Comparison of ENCODE assay signal across 9 cellular contexts in genomic region chr7:542935-543789, GRCh38. TPM values are rescaled to one million over a fixed set of nuclear protein-coding genes. Genes with fewer than 3 reads are reported as not detected.
DNase-seq lines count a peak whose midpoint lies in the region; ATAC-seq, FAIRE-seq and TF ChIP-seq lines count a peak whose summit lies in the region.
"Had no signal": no experiment of that assay in that cellular context is flagged by ENCODE, and none has a peak within 500 bp of the region (broad histone marks: within the 10 kb centered on the region; RNA-seq: fewer than 3 reads in every experiment).

No MANE protein-coding gene starts in this region.

- H3K27me3 Mint-ChIP-seq in immature natural killer cell (ENCODE audit: low read depth in 3 of 3), result peaks cover 0 to 1% (median 0%) of the 10 kb centered on the region in 3 donors
- peaks cover 12% of the 10 kb centered on the region for H3K27me3 Mint-ChIP-seq in GM23338 (ENCODE audit: insufficient read depth, low read depth, poor library complexity)

- H3K18ac ChIP-seq in mesenchymal stem cell (ENCODE audit: low read depth in 1 of 2, low read length in 2 of 2), result peak overlapping the region; percentile 77 to 86

- ATAC-seq in GM18867 (IDR thresholded peaks at IDR 0.05; ENCODE audit: unreplicated experiment) (no peak), GM23338 (no peak)

- H2BK12ac ChIP-seq in mesenchymal stem cell (ENCODE audit: low read length in 2 of 2), result peak overlapping the region; percentile 52 to 92

- no peak for FAIRE-seq in bronchial epithelial cell (lab: Jason Lieb, UNC)

- H3K23ac ChIP-seq in mesenchymal stem cell (ENCODE audit: low read length in 2 of 2), result no peak overlapping the region

- H3K4me1 ChIP-seq in mesenchymal stem cell (ENCODE audit: control insufficient read depth, insufficient read depth, low read depth, low read length), result peaks cover 41% of the 10 kb centered on the region
- H3K4me1 ChIP-seq in GM23338 (ENCODE audit: insufficient read depth), result 0 out of 2 replicates have a peak, but pooled peaks cover 3% of the 10 kb centered on the region

- H3K27ac Mint-ChIP-seq in immature natural killer cell (peak overlapping the region in 1 of 6 donors; percentile 49), GM23338 (no peak overlapping the region; the same call in 1 of the 2 replicates)

- no peaks in the 10 kb centered on the region for H3K79me2 ChIP-seq in GM23338 (replicated peaks; ENCODE audit: insufficient read depth)

- H3F3A ChIP-seq in GM23338 (replicated peaks; ENCODE audit: low read depth), result no peaks in the 10 kb centered on the region

- H4K91ac ChIP-seq in mesenchymal stem cell (ENCODE audit: low read length), result peak overlapping the region; percentile 80

- H3K79me1 ChIP-seq in mesenchymal stem cell (replicated peaks; ENCODE audit: low read length, poor library complexity, severe bottlenecking), result no peaks in the 10 kb centered on the region

- no peak overlapping the region for H3K4me3 Mint-ChIP-seq in immature natural killer cell
- no peak overlapping the region for H3K4me3 Mint-ChIP-seq in GM23338
- H3K4me3 Mint-ChIP-seq: endodermal cell had no signal

- H3K27me3 ChIP-seq in bronchial epithelial cell (ENCODE audit: control insufficient read depth, insufficient read depth, low read length) (no peaks in the 10 kb centered on the region), mesenchymal stem cell (ENCODE audit: control insufficient read depth in 1 of 2, insufficient read depth in 1 of 2, low read length in 2 of 2) (no peaks in the 10 kb centered on the region), GM23338 (ENCODE audit: insufficient read depth) (no peaks in the 10 kb centered on the region)

- peak overlapping the region; percentile 60 for H3K9ac ChIP-seq in mesenchymal stem cell (ENCODE audit: low read length)

- peak overlapping the region; percentile 80 for H3K27ac ChIP-seq in mesenchymal stem cell (ENCODE audit: low read length, poor library complexity, severe bottlenecking)
- no peak overlapping the region for H3K27ac ChIP-seq in GM23338 (ENCODE audit: low read depth)

- DNase-seq in AG09309 (ENCODE audit: low read depth) (peak; percentile 79), HK-2 (ENCODE audit: unreplicated experiment) (peak; percentile 95), bronchial epithelial cell (ENCODE audit: low read depth) (peak; percentile 64), mesenchymal stem cell (peak; percentile 97), NCI-H524 treated with DMSO at 0.1 percent for 48 hours (lab: John Stamatoyannopoulos, UW) (no peak), immature natural killer cell (no peak), GM23338 (ENCODE audit: low spot score) (no peak)
- DNase-seq: endodermal cell had no signal

- H4K20me1 ChIP-seq in GM23338 (replicated peaks; ENCODE audit: insufficient read depth), result no peaks in the 10 kb centered on the region

- no peak overlapping the region for H2AK5ac ChIP-seq in mesenchymal stem cell (ENCODE audit: low read length, severe bottlenecking)

- H3K4me1 Mint-ChIP-seq in immature natural killer cell, result peaks cover 0 to 1% of the 10 kb centered on the region in 2 donors
- H3K4me1 Mint-ChIP-seq in GM23338, result peaks cover 4% of the 10 kb centered on the region

- H3K4me2 ChIP-seq in mesenchymal stem cell (ENCODE audit: low read length, poor library complexity, severe bottlenecking) (no peak overlapping the region), GM23338 (no peak overlapping the region)

- H2BK5ac ChIP-seq in mesenchymal stem cell (ENCODE audit: low read depth, low read length, poor library complexity, severe bottlenecking), result peak overlapping the region; percentile 76

- no peak overlapping the region for H3K14ac ChIP-seq in mesenchymal stem cell (ENCODE audit: low read length in 2 of 2)

- peak overlapping the region; percentile 96 for H4K8ac ChIP-seq in mesenchymal stem cell (ENCODE audit: low read length)

- H3K4ac ChIP-seq in mesenchymal stem cell (ENCODE audit: low read depth in 1 of 2, low read length in 2 of 2), result peak overlapping the region; percentile 29 to 63

- WGBS in mesenchymal stem cell, result 10% methylated on average over 28 of the region's 29 CpGs

- H3K4me3 ChIP-seq in AG09309 (ENCODE audit: control insufficient read depth, low read depth, low read length) (no peak overlapping the region), bronchial epithelial cell (ENCODE audit: low read depth, low read length) (no peak overlapping the region), mesenchymal stem cell (ENCODE audit: insufficient read depth in 1 of 2, low read depth in 1 of 2, low read length in 2 of 2) (peak overlapping the region in 1 of 2 experiments; percentile 26), GM23338 (no peak overlapping the region)

- H2AFZ ChIP-seq in mesenchymal stem cell (ENCODE audit: low read depth, low read length) (no peak overlapping the region), GM23338 (no peak overlapping the region)

- H3K9me3 Mint-ChIP-seq in immature natural killer cell, result peaks cover 0 to 2% (median 0%) of the 10 kb centered on the region in 6 donors
- peaks cover 4% of the 10 kb centered on the region; the same call in 1 of the 3 replicates for H3K9me3 Mint-ChIP-seq in GM23338
- H3K9me3 Mint-ChIP-seq: endodermal cell had no signal

- H3K36me3 ChIP-seq in bronchial epithelial cell (ENCODE audit: control insufficient read depth, insufficient read depth, low read length) (no peaks in the 10 kb centered on the region), mesenchymal stem cell (ENCODE audit: control insufficient read depth in 1 of 2, insufficient read depth in 2 of 2, low read depth in 1 of 2, low read length in 2 of 2) (peaks cover 0 to 3% of the 10 kb centered on the region in 2 experiments), GM23338 (ENCODE audit: insufficient read depth) (no peaks in the 10 kb centered on the region)

- H2BK15ac ChIP-seq in mesenchymal stem cell (ENCODE audit: low read depth, poor library complexity, severe bottlenecking), result peak overlapping the region; percentile 90

- H3K9me2 ChIP-seq in GM23338 (ENCODE audit: insufficient read depth), result no peaks in the 10 kb centered on the region

- no peak for TF ChIP-seq CTCF in AG09309 (IDR thresholded peaks at IDR 0.05; ENCODE audit: control insufficient read depth, insufficient read depth, low read depth, low read length, missing control alignments)
- TF ChIP-seq CTCF in bronchial epithelial cell (IDR thresholded peaks at IDR 0.05; ENCODE audit: insufficient read depth, low read length, severe bottlenecking), result no peak
- no peak for TF ChIP-seq CTCF in GM23338 (conservative IDR thresholded peaks at IDR 0.05; ENCODE audit: low read depth in 2 of 2)

- H3K9me3 ChIP-seq in mesenchymal stem cell (ENCODE audit: control insufficient read depth, low read length), result no peaks in the 10 kb centered on the region

- peaks cover 0 to 4% (median 0%) of the 10 kb centered on the region in 3 donors for H3K36me3 Mint-ChIP-seq in immature natural killer cell
- H3K36me3 Mint-ChIP-seq in GM23338 (ENCODE audit: low read depth), result peaks cover 4% of the 10 kb centered on the region; the same call in 2 of the 3 replicates

- H2BK120ac ChIP-seq in mesenchymal stem cell (ENCODE audit: low read depth, low read length), result peak overlapping the region; percentile 90

TF ChIP-seq in GM23338, 12 proteins besides CTCF, POLR2A, EP300 and RAD21:
- TF ChIP-seq ZNF331 (CRISPR knock-in tag; IDR thresholded peaks at IDR 0.05; ENCODE audit: low read depth) (no peak), JUNB (IDR thresholded peaks at IDR 0.05; ENCODE audit: unreplicated experiment) (no peak), CREB1 (CRISPR knock-in tag; IDR thresholded peaks at IDR 0.05; ENCODE audit: low read depth) (no peak), STAT1 (IDR thresholded peaks at IDR 0.05; ENCODE audit: unreplicated experiment) (no peak), ETS1 (IDR thresholded peaks at IDR 0.05) (no peak), EZH2 (IDR thresholded peaks at IDR 0.05; ENCODE audit: low read depth, unreplicated experiment) (no peak), ZNF114 (CRISPR knock-in tag; IDR thresholded peaks at IDR 0.05) (no peak)
- TF ChIP-seq, protein P1, sequence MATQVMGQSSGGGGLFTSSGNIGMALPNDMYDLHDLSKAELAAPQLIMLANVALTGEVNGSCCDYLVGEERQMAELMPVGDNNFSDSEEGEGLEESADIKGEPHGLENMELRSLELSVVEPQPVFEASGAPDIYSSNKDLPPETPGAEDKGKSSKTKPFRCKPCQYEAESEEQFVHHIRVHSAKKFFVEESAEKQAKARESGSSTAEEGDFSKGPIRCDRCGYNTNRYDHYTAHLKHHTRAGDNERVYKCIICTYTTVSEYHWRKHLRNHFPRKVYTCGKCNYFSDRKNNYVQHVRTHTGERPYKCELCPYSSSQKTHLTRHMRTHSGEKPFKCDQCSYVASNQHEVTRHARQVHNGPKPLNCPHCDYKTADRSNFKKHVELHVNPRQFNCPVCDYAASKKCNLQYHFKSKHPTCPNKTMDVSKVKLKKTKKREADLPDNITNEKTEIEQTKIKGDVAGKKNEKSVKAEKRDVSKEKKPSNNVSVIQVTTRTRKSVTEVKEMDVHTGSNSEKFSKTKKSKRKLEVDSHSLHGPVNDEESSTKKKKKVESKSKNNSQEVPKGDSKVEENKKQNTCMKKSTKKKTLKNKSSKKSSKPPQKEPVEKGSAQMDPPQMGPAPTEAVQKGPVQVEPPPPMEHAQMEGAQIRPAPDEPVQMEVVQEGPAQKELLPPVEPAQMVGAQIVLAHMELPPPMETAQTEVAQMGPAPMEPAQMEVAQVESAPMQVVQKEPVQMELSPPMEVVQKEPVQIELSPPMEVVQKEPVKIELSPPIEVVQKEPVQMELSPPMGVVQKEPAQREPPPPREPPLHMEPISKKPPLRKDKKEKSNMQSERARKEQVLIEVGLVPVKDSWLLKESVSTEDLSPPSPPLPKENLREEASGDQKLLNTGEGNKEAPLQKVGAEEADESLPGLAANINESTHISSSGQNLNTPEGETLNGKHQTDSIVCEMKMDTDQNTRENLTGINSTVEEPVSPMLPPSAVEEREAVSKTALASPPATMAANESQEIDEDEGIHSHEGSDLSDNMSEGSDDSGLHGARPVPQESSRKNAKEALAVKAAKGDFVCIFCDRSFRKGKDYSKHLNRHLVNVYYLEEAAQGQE (IDR thresholded peaks at IDR 0.05; ENCODE audit: unreplicated experiment), result no peak
TF ChIP-seq in GM23338: peak in this region for 0.

RNA-seq across cellular contexts. Expression of gene PDGFA, which starts 23.5 kb away (rescaled TPM):
- 55.8 and 64.8 TPM in 2 replicates for total RNA-seq in bronchial epithelial cell
- polyA plus RNA-seq in mesenchymal stem cell (2013, experiment 1 of 2), result 23.5 TPM
- polyA plus RNA-seq in mesenchymal stem cell (2013, experiment 2 of 2), result 22.9 TPM
- polyA plus RNA-seq in immature natural killer cell, result under 1 TPM in 2 of 3 donors, not detected in 1; 0.29 to 0.59 TPM
- 32.2 and 43.1 TPM in 2 replicates for total RNA-seq in GM23338 (2014; rRNA removed; shearing (Covaris generic))
- polyA plus RNA-seq in GM23338 (2016; fragmentation: Nextera tagmentation; extraction: Ambion mirVana), result 35.6 and 39.5 TPM in 2 replicates

Comparison
In these comparisons a context has a peak if more than half of its experiments do, and no peak if none do; other contexts are left out.
1. DNase-seq: peak in AG09309 (single experiment), HK-2 (single experiment), bronchial epithelial cell (single experiment) and mesenchymal stem cell (single experiment); none in NCI-H524 treated with DMSO at 0.1 percent for 48 hours (single experiment), immature natural killer cell (0 of 3) and GM23338 (single experiment).